In genomic region chr9:69173497-69173890, GRCh38 we compare ENCODE assay signal across 8 cellular contexts. TPM values are rescaled to one million over a fixed set of nuclear protein-coding genes. Genes with fewer than 3 reads are reported as not detected.
A peak's percentile ranks its signal among the peaks of the same experiment; 100 is the strongest.
DNase-seq lines count a peak whose midpoint lies in the region; ATAC-seq and TF ChIP-seq lines count a peak whose summit lies in the region.

No MANE protein-coding gene starts in this region.

- H3K9ac ChIP-seq in HUES48 (ENCODE audit: low read depth, low read length), result peak overlapping the region; percentile 37

- H3K36me3 Mint-ChIP-seq in chondrocyte (ENCODE audit: low read depth), result peaks cover 2% of the 10 kb centered on the region
- H3K36me3 Mint-ChIP-seq in nephron (ENCODE audit: low read depth), result no peaks in the 10 kb centered on the region

- ATAC-seq in GM18517 (IDR thresholded peaks at IDR 0.05; ENCODE audit: unreplicated experiment), result peak; percentile 7

- no peaks in the 10 kb centered on the region for H3K9me3 Mint-ChIP-seq in chondrocyte (ENCODE audit: low read depth)
- H3K9me3 Mint-ChIP-seq in nephron, result no peaks in the 10 kb centered on the region

- TF ChIP-seq CTCF in chondrocyte (IDR thresholded peaks at IDR 0.05) (no peak), nephron (IDR thresholded peaks at IDR 0.05; ENCODE audit: unreplicated experiment in 3 of 3) (no peak)

- DNase-seq in chondrocyte (ENCODE audit: low spot score) (no peak), KBM-7 (no peak), mesenteric fat pad (ENCODE audit: low spot score) (no peak), NOMO-1 treated with dmso at 0.1 percent for 144 hours (lab: John Stamatoyannopoulos, UW; ENCODE audit: unreplicated experiment) (no peak), NCI-H2196 treated with DMSO at 0.1 percent for 48 hours (lab: John Stamatoyannopoulos, UW; ENCODE audit: unreplicated experiment) (no peak)

- H3K4me3 Mint-ChIP-seq in chondrocyte (ENCODE audit: unreplicated experiment) (peak overlapping the region; percentile 85), nephron (peak overlapping the region; percentile 81 to 87 (median 85))

- no peaks in the 10 kb centered on the region for H3K36me3 ChIP-seq in HUES48 (ENCODE audit: control insufficient read depth, insufficient read depth, low read length)

- H3K9me3 ChIP-seq in HUES48 (ENCODE audit: control insufficient read depth, insufficient read depth, low read length), result no peaks in the 10 kb centered on the region

- in situ Hi-C loops in KBM-7 (cut with MboI; ENCODE audit: low pct_unique_long_range_greater_than_20kb, low sequenced_read_pairs), result no loop called here

- H3K4me3 ChIP-seq in HUES48 (ENCODE audit: low read depth, low read length), result peak overlapping the region; percentile 78

- H3K27me3 Mint-ChIP-seq in chondrocyte (ENCODE audit: low read depth) (no peaks in the 10 kb centered on the region), nephron (ENCODE audit: low read depth) (peaks cover 54% of the 10 kb centered on the region)

- peaks cover 40% of the 10 kb centered on the region for H3K4me1 Mint-ChIP-seq in chondrocyte (ENCODE audit: low read depth)
- H3K4me1 Mint-ChIP-seq in nephron, result peaks cover 17% of the 10 kb centered on the region

- H3K4me1 ChIP-seq in HUES48 (ENCODE audit: control insufficient read depth, insufficient read depth, low read length), result peaks cover 48% of the 10 kb centered on the region

- H3K27ac Mint-ChIP-seq in chondrocyte (ENCODE audit: unreplicated experiment) (peak overlapping the region; percentile 58), nephron (no peak overlapping the region)

- H3K27ac ChIP-seq in HUES48 (ENCODE audit: low read depth, low read length), result no peak overlapping the region

- H3K27me3 ChIP-seq in HUES48 (ENCODE audit: control insufficient read depth, insufficient read depth, low read length), result peaks cover 17% of the 10 kb centered on the region

RNA-seq across cellular contexts. Expression of gene TJP2, which starts 0.6 kb away (rescaled TPM):
- 49.9 to 50.6 TPM (median 50.4 TPM) in 3 replicates for total RNA-seq in chondrocyte
- 105 TPM for total RNA-seq in mesenteric fat pad
